ENCODE assay signal across 8 cellular contexts in genomic region chrX:107712231-107713204, GRCh38.
A peak's percentile ranks its signal among the peaks of the same experiment; 100 is the strongest.
DNase-seq lines count a peak whose midpoint lies in the region; ATAC-seq and TF ChIP-seq lines count a peak whose summit lies in the region.

No MANE protein-coding gene starts in this region.

- intact Hi-C loops in heart right ventricle (cut with DNase I) (loop anchor here in 4 of 10 donors (2.0 to 10.0 kb wide), 3 partner anchors 35 to 62 kb away; partner anchors contain the start of genes NCBP2L (in 1 of the 4) and TSC22D3 (in 1 of the 4)), spleen (cut with DNase I; ENCODE audit: low total_unique reads) (no loop called here)

- TF ChIP-seq CTCF in HL-60 (IDR thresholded peaks at IDR 0.05; ENCODE audit: insufficient read depth, low read length) (no peak), heart right ventricle (IDR thresholded peaks at IDR 0.05) (no peak), spleen (IDR thresholded peaks at IDR 0.05 in 8 of 11, conservative IDR thresholded peaks at IDR 0.05 in 3 of 11) (no peak)

- H3K4me3 Mint-ChIP-seq in activated naive CD8-positive, alpha-beta T cell treated with anti-CD3 and anti-CD28 coated beads, Interleukin-2, amount 10 ng/mL, durations not matched to agents 7 days and 5 days = no peak overlapping the region

- peaks cover 0 to 25% (median 0%) of the 10 kb centered on the region in 9 donors for H3K36me3 ChIP-seq in heart right ventricle
- H3K36me3 ChIP-seq in spleen = peaks cover 0 to 35% (median 5%) of the 10 kb centered on the region in 6 donors

- H3K4me1 ChIP-seq in heart right ventricle = peaks cover 0 to 64% (median 30%) of the 10 kb centered on the region in 9 donors
- H3K4me1 ChIP-seq in spleen = peaks cover 11 to 62% (median 52%) of the 10 kb centered on the region in 6 donors

- H3K36me3 Mint-ChIP-seq in activated naive CD8-positive, alpha-beta T cell treated with anti-CD3 and anti-CD28 coated beads, Interleukin-2, amount 10 ng/mL, durations not matched to agents 7 days and 5 days = peaks cover 7% of the 10 kb centered on the region

- POLR2A ChIA-PET in activated naive CD8-positive, alpha-beta T cell treated with anti-CD3 and anti-CD28 coated beads, Interleukin-2, amount 10 ng/mL, durations not matched to agents 7 days and 5 days (lab: Charles Lee) = interaction anchor here (0.6 to 11.2 kb wide), 4 partner anchors 10 to 43 kb away, joined by 3 to 317 read pairs (median 8); no protein-coding TSS in a partner anchor

- no peaks in the 10 kb centered on the region for H3K27me3 Mint-ChIP-seq in activated naive CD8-positive, alpha-beta T cell treated with anti-CD3 and anti-CD28 coated beads, Interleukin-2, amount 10 ng/mL, durations not matched to agents 7 days and 5 days

- no peak for ATAC-seq in activated naive CD8-positive, alpha-beta T cell treated with anti-CD3 and anti-CD28 coated beads, Interleukin-2, amount 10 ng/mL, durations not matched to agents 7 days and 5 days (ENCODE audit: low read depth)
- ATAC-seq in heart right ventricle = peak in 3 of 8 donors; percentile 9 to 18 (median 17)
- ATAC-seq in HG03280 (IDR thresholded peaks at IDR 0.05; ENCODE audit: unreplicated experiment) = no peak

- peak overlapping the region; percentile 97 for H3K27ac ChIP-seq in HL-60 (replicated peaks)
- H3K27ac ChIP-seq in heart right ventricle = peak overlapping the region; percentile 59 to 99 (median 95)
- H3K27ac ChIP-seq in spleen = peak overlapping the region; percentile 44 to 98 (median 91)

- H3K9me3 ChIP-seq in heart right ventricle = no peaks in the 10 kb centered on the region
- H3K9me3 ChIP-seq in spleen = no peaks in the 10 kb centered on the region

- DNase-seq in HL-60 (ENCODE audit: low read depth in 1 of 2, low spot score in 1 of 2) (no peak), heart right ventricle (no peak), spleen (peak; percentile 45), NCI-H1092 treated with DMSO at 0.1 percent for 48 hours (lab: John Stamatoyannopoulos, UW) (no peak), 8988T (no peak), NCI-H2107 (lab: John Stamatoyannopoulos, UW) (no peak)
- no peak for DNase-seq in activated naive CD8-positive, alpha-beta T cell treated with anti-CD3 and anti-CD28 coated beads, Interleukin-2, amount 10 ng/mL, durations not matched to agents 7 days and 5 days

- WGBS in heart right ventricle, 2 donors = 71 to 81% methylated on average over 13 of the region's 13 CpGs
- WGBS in spleen, 5 donors = 68 to 89% (median 85%) methylated on average over 11 to 13 of the region's 13 CpGs

- H3K4me3 ChIP-seq in HL-60 (replicated peaks; ENCODE audit: insufficient read depth, low read length) = no peak overlapping the region
- H3K4me3 ChIP-seq in heart right ventricle = peak overlapping the region in 2 of 10 donors; percentile 74
- H3K4me3 ChIP-seq in spleen = peak overlapping the region in 4 of 8 donors; percentile 65 to 72 (median 68)

- peak in 2 of 3 donors; percentile 34 to 44 for TF ChIP-seq POLR2A in spleen (IDR thresholded peaks at IDR 0.05)

- no peaks in the 10 kb centered on the region for H3K9me3 Mint-ChIP-seq in activated naive CD8-positive, alpha-beta T cell treated with anti-CD3 and anti-CD28 coated beads, Interleukin-2, amount 10 ng/mL, durations not matched to agents 7 days and 5 days

- H3K27me3 ChIP-seq in HL-60 (ENCODE audit: insufficient read depth, poor library complexity, severe bottlenecking) (no peaks in the 10 kb centered on the region), heart right ventricle (peaks cover 0 to 19% (median 0%) of the 10 kb centered on the region in 7 donors), spleen (replicated peaks in 1 of 7) (peaks cover 0 to 18% (median 0%) of the 10 kb centered on the region in 7 donors)

- H3K4me1 Mint-ChIP-seq in activated naive CD8-positive, alpha-beta T cell treated with anti-CD3 and anti-CD28 coated beads, Interleukin-2, amount 10 ng/mL, durations not matched to agents 7 days and 5 days = peaks cover 29% of the 10 kb centered on the region

- H3K27ac Mint-ChIP-seq in activated naive CD8-positive, alpha-beta T cell treated with anti-CD3 and anti-CD28 coated beads, Interleukin-2, amount 10 ng/mL, durations not matched to agents 7 days and 5 days = peak overlapping the region; percentile 70
